ENCODE assay signal across 30 cellular contexts in the genomic region with DNA sequence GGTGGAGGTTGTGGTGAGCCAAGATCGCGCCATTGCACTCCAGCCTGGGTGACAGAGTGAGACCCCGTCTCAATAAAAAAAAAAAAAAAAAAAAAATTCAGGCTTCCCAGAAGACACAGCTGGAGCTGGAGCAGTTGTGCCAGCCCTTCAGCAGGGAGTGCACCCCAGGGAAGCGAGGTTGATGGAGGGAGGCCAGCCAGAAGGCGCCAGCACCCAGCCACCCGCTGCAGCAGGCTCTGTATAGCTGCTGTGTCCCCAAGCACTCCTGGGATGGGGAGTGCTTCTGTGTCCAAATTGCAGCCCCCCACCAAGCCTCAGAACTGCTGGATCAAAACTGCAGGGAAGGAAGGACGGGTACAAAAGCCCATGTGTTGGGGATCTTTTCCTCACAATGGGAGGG. TPM values are rescaled to one million over a fixed set of nuclear protein-coding genes. Genes with fewer than 3 reads are reported as not detected.
"Had no signal": no experiment of that assay in that cellular context is flagged by ENCODE, and none has a peak within 500 bp of the region (broad histone marks: within the 10 kb centered on the region; RNA-seq: fewer than 3 reads in every experiment).

No MANE protein-coding gene starts in this region.

- H3K9me3 Mint-ChIP-seq: activated naive CD4-positive, alpha-beta T cell treated with anti-CD3 and anti-CD28 coated beads for 36 hours; activated naive CD8-positive, alpha-beta T cell treated with anti-CD3 and anti-CD28 coated beads for 36 hours; brain; endodermal cell; naive B cell; T-helper 2 cell treated with Interferon-gamma antibody and Interleukin-4, amounts not matched to agents 5 μg/mL and 100 μg/mL, for 36 hours had no signal

- H3K9me3 ChIP-seq: adrenal gland, ascending aorta, esophagus squamous epithelium, testis, transverse colon had no signal

- H3K27me3 Mint-ChIP-seq: activated CD4-positive, alpha-beta T cell treated with anti-CD3 and anti-CD28 coated beads for 36 hours; activated CD8-positive, alpha-beta memory T cell treated with anti-CD3 and anti-CD28 coated beads, Interleukin-2, amount 10 ng/mL, durations not matched to agents 7 days and 5 days; activated naive CD8-positive, alpha-beta T cell treated with anti-CD3 and anti-CD28 coated beads for 36 hours had no signal

- H3K27me3 ChIP-seq: adrenal gland, ascending aorta, cardiac muscle cell, esophagus squamous epithelium, testis, transverse colon had no signal

- H3K36me3 Mint-ChIP-seq: activated CD8-positive, alpha-beta memory T cell treated with anti-CD3 and anti-CD28 coated beads, Interleukin-2, amount 10 ng/mL, durations not matched to agents 7 days and 5 days; activated naive CD8-positive, alpha-beta T cell treated with anti-CD3 and anti-CD28 coated beads for 36 hours; brain; naive B cell had no signal

- DNase-seq: activated CD4-positive, alpha-beta T cell treated with anti-CD3 and anti-CD28 coated beads for 36 hours; activated CD4-positive, CD25-positive, alpha-beta regulatory T cell; activated CD8-positive, alpha-beta memory T cell treated with anti-CD3 and anti-CD28 coated beads, Interleukin-2, amount 10 ng/mL, durations not matched to agents 7 days and 5 days; activated CD8-positive, alpha-beta T cell treated with anti-CD3 and anti-CD28 coated beads, Interleukin-2, amount 10 ng/mL, durations not matched to agents 7 days and 5 days; activated naive CD4-positive, alpha-beta T cell treated with anti-CD3 and anti-CD28 coated beads for 36 hours; activated naive CD8-positive, alpha-beta T cell treated with anti-CD3 and anti-CD28 coated beads for 36 hours; activated T-cell treated with anti-CD3 and anti-CD28 coated beads, Interleukin-2, amount 50 U/mL, for 48 hours; adrenal gland; cortex of kidney; endodermal cell; esophagus squamous epithelium; foreskin melanocyte; left cardiac atrium; left ventricle myocardium superior; mammary epithelial cell; naive B cell; right cardiac atrium; stimulated activated CD4-positive, alpha-beta T cell treated with anti-CD3 and anti-CD28 coated beads, Interleukin-15, amount 100 ng/mL, for 24 hours; stimulated activated CD4-positive, alpha-beta T cell treated with anti-CD3 and anti-CD28 coated beads, Interleukin-2, amount 100 ng/mL, for 24 hours; stimulated activated naive CD4-positive, alpha-beta T cell; T-helper 1 cell; testis; transverse colon had no signal

- H3K4me1 ChIP-seq: adrenal gland, ascending aorta, testis had no signal

- H3K4me3 Mint-ChIP-seq: activated CD4-positive, alpha-beta T cell treated with anti-CD3 and anti-CD28 coated beads for 36 hours; activated CD8-positive, alpha-beta memory T cell treated with anti-CD3 and anti-CD28 coated beads, Interleukin-2, amount 10 ng/mL, durations not matched to agents 7 days and 5 days; activated CD8-positive, alpha-beta T cell treated with anti-CD3 and anti-CD28 coated beads, Interleukin-2, amount 10 ng/mL, durations not matched to agents 7 days and 5 days; activated naive CD4-positive, alpha-beta T cell treated with anti-CD3 and anti-CD28 coated beads for 36 hours; activated naive CD8-positive, alpha-beta T cell treated with anti-CD3 and anti-CD28 coated beads for 36 hours; brain; endodermal cell; naive B cell; T-helper 2 cell treated with Interferon-gamma antibody and Interleukin-4, amounts not matched to agents 5 μg/mL and 100 μg/mL, for 36 hours had no signal

- H3K4me3 ChIP-seq: adrenal gland, ascending aorta, cardiac muscle cell, esophagus squamous epithelium, testis, transverse colon had no signal

- H2AFZ ChIP-seq: parathyroid adenoma had no signal

- H3K27ac ChIP-seq: adrenal gland, ascending aorta, cardiac muscle cell, esophagus squamous epithelium, testis, transverse colon had no signal

- H3K4me1 Mint-ChIP-seq: activated CD4-positive, alpha-beta T cell treated with anti-CD3 and anti-CD28 coated beads for 36 hours; activated CD8-positive, alpha-beta memory T cell treated with anti-CD3 and anti-CD28 coated beads, Interleukin-2, amount 10 ng/mL, durations not matched to agents 7 days and 5 days; activated naive CD8-positive, alpha-beta T cell treated with anti-CD3 and anti-CD28 coated beads for 36 hours; naive B cell had no signal

- H3K27ac Mint-ChIP-seq: activated CD4-positive, alpha-beta T cell treated with anti-CD3 and anti-CD28 coated beads for 36 hours; activated CD8-positive, alpha-beta memory T cell treated with anti-CD3 and anti-CD28 coated beads, Interleukin-2, amount 10 ng/mL, durations not matched to agents 7 days and 5 days; activated CD8-positive, alpha-beta T cell treated with anti-CD3 and anti-CD28 coated beads, Interleukin-2, amount 10 ng/mL, durations not matched to agents 7 days and 5 days; activated naive CD4-positive, alpha-beta T cell treated with anti-CD3 and anti-CD28 coated beads for 36 hours; activated naive CD8-positive, alpha-beta T cell treated with anti-CD3 and anti-CD28 coated beads for 36 hours; endodermal cell; naive B cell; T-helper 2 cell treated with Interferon-gamma antibody and Interleukin-4, amounts not matched to agents 5 μg/mL and 100 μg/mL, for 36 hours had no signal

- ATAC-seq: activated CD4-positive, alpha-beta T cell treated with anti-CD3 and anti-CD28 coated beads for 36 hours; activated CD8-positive, alpha-beta memory T cell treated with anti-CD3 and anti-CD28 coated beads, Interleukin-2, amount 10 ng/mL, durations not matched to agents 7 days and 5 days; activated CD8-positive, alpha-beta T cell treated with anti-CD3 and anti-CD28 coated beads, Interleukin-2, amount 10 ng/mL, durations not matched to agents 7 days and 5 days; left cardiac atrium; left ventricle myocardium superior; right cardiac atrium had no signal

- H3K36me3 ChIP-seq: adrenal gland, ascending aorta, cardiac muscle cell, esophagus squamous epithelium, transverse colon had no signal

RNA-seq across cellular contexts. Expression of a gene that starts 47.8 kb away (rescaled TPM):
- total RNA-seq: activated CD4-positive, alpha-beta T cell treated with anti-CD3 and anti-CD28 coated beads for 36 hours; activated CD8-positive, alpha-beta memory T cell treated with anti-CD3 and anti-CD28 coated beads, Interleukin-2, amount 10 ng/mL, durations not matched to agents 7 days and 5 days; activated CD8-positive, alpha-beta T cell treated with anti-CD3 and anti-CD28 coated beads, Interleukin-2, amount 10 ng/mL, durations not matched to agents 7 days and 5 days; activated naive CD4-positive, alpha-beta T cell treated with anti-CD3 and anti-CD28 coated beads for 36 hours; activated naive CD8-positive, alpha-beta T cell treated with anti-CD3 and anti-CD28 coated beads for 36 hours; glomerular endothelial cell; pulmonary artery endothelial cell had no signal
